Comparison of ENCODE assay signal across 1 cellular context in genomic region chr2:128305555-128306080, GRCh38.
TF ChIP-seq lines count a peak whose summit lies in the region.

No MANE protein-coding gene starts in this region.

TF ChIP-seq in HepG2, 621 proteins besides CTCF, POLR2A, EP300 and RAD21 (continued from another document and continues in another):
- TF ChIP-seq NFAT5 (CRISPR knock-in tag; IDR thresholded peaks at IDR 0.05) (no peak), MLX (CRISPR knock-in tag; IDR thresholded peaks at IDR 0.05) (no peak), TCF12 (IDR thresholded peaks at IDR 0.05) (no peak), TCF12 (CRISPR knock-in tag; IDR thresholded peaks at IDR 0.05) (no peak), ZKSCAN5 (CRISPR knock-in tag; IDR thresholded peaks at IDR 0.05) (no peak), FOXO4 (CRISPR knock-in tag; conservative IDR thresholded peaks at IDR 0.05) (no peak), ETV6 (CRISPR knock-in tag; conservative IDR thresholded peaks at IDR 0.05) (no peak), REL (CRISPR knock-in tag; conservative IDR thresholded peaks at IDR 0.05) (no peak), GATAD1 (CRISPR knock-in tag; IDR thresholded peaks at IDR 0.05) (no peak), ZSCAN25 (CRISPR knock-in tag; IDR thresholded peaks at IDR 0.05) (no peak), KLF13 (CRISPR knock-in tag; IDR thresholded peaks at IDR 0.05) (no peak), ZNF24 (IDR thresholded peaks at IDR 0.05) (no peak), MTF2 (CRISPR knock-in tag; IDR thresholded peaks at IDR 0.05; ENCODE audit: borderline replicate concordance) (peak; percentile 88), ZNF770 (CRISPR knock-in tag; IDR thresholded peaks at IDR 0.05) (0 out of 2 replicates have a peak, but pooled peaks have one; percentile 21), SRF (IDR thresholded peaks at IDR 0.05; ENCODE audit: low read depth, low read length) (no peak), TRAFD1 (CRISPR knock-in tag; IDR thresholded peaks at IDR 0.05; ENCODE audit: borderline replicate concordance) (0 out of 2 replicates have a peak, but pooled peaks have one; percentile 37), ELF3 (CRISPR knock-in tag; IDR thresholded peaks at IDR 0.05) (no peak), KDM3A (CRISPR knock-in tag; IDR thresholded peaks at IDR 0.05; ENCODE audit: low read depth) (no peak), DBP (CRISPR knock-in tag; IDR thresholded peaks at IDR 0.05; ENCODE audit: not compliant biosample characterization) (no peak), ZNF142 (CRISPR knock-in tag; IDR thresholded peaks at IDR 0.05) (no peak), CCAR2 (optimal IDR thresholded peaks at IDR 0.05; ENCODE audit: low read depth, low read length) (no peak), FOXC1 (CRISPR knock-in tag; IDR thresholded peaks at IDR 0.05; ENCODE audit: borderline replicate concordance) (peak; percentile 23; the same call in 1 of the 2 replicates), REPIN1 (CRISPR knock-in tag; IDR thresholded peaks at IDR 0.05; ENCODE audit: borderline replicate concordance, low read depth) (0 out of 2 replicates have a peak, but pooled peaks have one; percentile 6), KDM5B (CRISPR knock-in tag; IDR thresholded peaks at IDR 0.05; ENCODE audit: borderline replicate concordance) (0 out of 2 replicates have a peak, but pooled peaks have one; percentile 3), GABPB1 (CRISPR knock-in tag; IDR thresholded peaks at IDR 0.05) (peak; percentile 7; the same call in 1 of the 2 replicates), SRSF9 (IDR thresholded peaks at IDR 0.05; ENCODE audit: borderline replicate concordance, insufficient read depth, low read depth, low read length, poor library complexity, severe bottlenecking) (no peak), ZC3H13 (CRISPR knock-in tag; IDR thresholded peaks at IDR 0.05) (peak; percentile 34; the same call in 1 of the 2 replicates), RBFOX2 (IDR thresholded peaks at IDR 0.05; ENCODE audit: low read depth, low read length) (0 out of 2 replicates have a peak, but pooled peaks have one; percentile 36), ARNT (IDR thresholded peaks at IDR 0.05) (no peak), ZNF720 (CRISPR knock-in tag; IDR thresholded peaks at IDR 0.05) (no peak), ZNF703 (CRISPR knock-in tag; IDR thresholded peaks at IDR 0.05; ENCODE audit: borderline replicate concordance) (no peak), KLF12 (CRISPR knock-in tag; IDR thresholded peaks at IDR 0.05; ENCODE audit: borderline replicate concordance) (no peak), SRSF4 (IDR thresholded peaks at IDR 0.05; ENCODE audit: low read depth, low read length, poor library complexity, severe bottlenecking) (no peak), HOXA9 (CRISPR knock-in tag; IDR thresholded peaks at IDR 0.05; ENCODE audit: borderline replicate concordance) (no peak)
- TF ChIP-seq, protein P1, sequence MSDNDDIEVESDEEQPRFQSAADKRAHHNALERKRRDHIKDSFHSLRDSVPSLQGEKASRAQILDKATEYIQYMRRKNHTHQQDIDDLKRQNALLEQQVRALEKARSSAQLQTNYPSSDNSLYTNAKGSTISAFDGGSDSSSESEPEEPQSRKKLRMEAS (IDR thresholded peaks at IDR 0.05) = no peak
- TF ChIP-seq, protein P2, sequence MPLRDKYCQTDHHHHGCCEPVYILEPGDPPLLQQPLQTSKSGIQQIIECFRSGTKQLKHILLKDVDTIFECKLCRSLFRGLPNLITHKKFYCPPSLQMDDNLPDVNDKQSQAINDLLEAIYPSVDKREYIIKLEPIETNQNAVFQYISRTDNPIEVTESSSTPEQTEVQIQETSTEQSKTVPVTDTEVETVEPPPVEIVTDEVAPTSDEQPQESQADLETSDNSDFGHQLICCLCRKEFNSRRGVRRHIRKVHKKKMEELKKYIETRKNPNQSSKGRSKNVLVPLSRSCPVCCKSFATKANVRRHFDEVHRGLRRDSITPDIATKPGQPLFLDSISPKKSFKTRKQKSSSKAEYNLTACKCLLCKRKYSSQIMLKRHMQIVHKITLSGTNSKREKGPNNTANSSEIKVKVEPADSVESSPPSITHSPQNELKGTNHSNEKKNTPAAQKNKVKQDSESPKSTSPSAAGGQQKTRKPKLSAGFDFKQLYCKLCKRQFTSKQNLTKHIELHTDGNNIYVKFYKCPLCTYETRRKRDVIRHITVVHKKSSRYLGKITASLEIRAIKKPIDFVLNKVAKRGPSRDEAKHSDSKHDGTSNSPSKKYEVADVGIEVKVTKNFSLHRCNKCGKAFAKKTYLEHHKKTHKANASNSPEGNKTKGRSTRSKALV (CRISPR knock-in tag; IDR thresholded peaks at IDR 0.05) = no peak
